Comparison of ENCODE assay signal across 12 cellular contexts in the genomic region with DNA sequence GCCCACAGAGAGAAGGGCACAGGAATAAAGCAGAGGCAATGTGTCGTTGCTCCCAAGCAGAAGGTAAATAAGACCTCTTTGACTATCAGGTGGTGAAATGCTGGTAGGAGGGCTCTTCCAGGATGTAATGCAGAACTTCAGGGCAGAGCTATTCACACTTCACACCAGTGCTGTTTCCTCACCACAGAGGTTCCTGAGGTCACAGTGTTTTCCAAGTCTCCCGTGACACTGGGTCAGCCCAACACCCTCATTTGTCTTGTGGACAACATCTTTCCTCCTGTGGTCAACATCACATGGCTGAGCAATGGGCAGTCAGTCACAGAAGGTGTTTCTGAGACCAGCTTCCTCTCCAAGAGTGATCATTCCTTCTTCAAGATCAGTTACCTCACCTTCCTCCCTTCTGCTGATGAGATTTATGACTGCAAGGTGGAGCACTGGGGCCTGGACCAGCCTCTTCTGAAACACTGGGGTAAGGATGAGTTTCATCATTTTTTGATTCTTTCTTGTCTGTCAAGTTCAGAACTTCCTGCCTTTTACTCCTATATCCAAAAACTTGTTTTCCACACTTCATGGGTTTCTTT. TPM values are rescaled to one million over a fixed set of nuclear protein-coding genes. Genes with fewer than 3 reads are reported as not detected.
DNase-seq lines count a peak whose midpoint lies in the region; ATAC-seq, FAIRE-seq and TF ChIP-seq lines count a peak whose summit lies in the region.
"Not testable (repeated sequence)": the region's sequence is repeated elsewhere in the genome, so short reads cannot be mapped to it uniquely, and the experiment has no call there.
"Had no signal": no experiment of that assay in that cellular context is flagged by ENCODE, and none has a peak within 500 bp of the region (broad histone marks: within the 10 kb centered on the region; RNA-seq: fewer than 3 reads in every experiment).

No MANE protein-coding gene starts in this region.

- not testable (repeated sequence) for H3K9me2 ChIP-seq in Karpas-422 (replicated peaks; ENCODE audit: insufficient read depth, low read length)

- H3K4me3 ChIP-seq in Karpas-422 (ENCODE audit: low read length); mucosa of descending colon: not testable (repeated sequence)

- not testable (repeated sequence) for DNase-seq in GM12891 (ENCODE audit: insufficient read length, low spot score); activated B cell treated with CpG ODN at 0.5 μM for 24 hours; central memory CD8-positive, alpha-beta T cell (ENCODE audit: low spot score in 2 of 2); mucosa of descending colon; stimulated activated naive B cell treated with anti-CD40 and anti-IgM and Interleukin-4, amounts not matched to agents 10 μg/mL and 1 μg/mL and 100 μg/mL, for 72 hours
- DNase-seq in Karpas-422 (peak; percentile 37), activated gamma-delta T cell treated with Interleukin-2 at 50 U/mL for 16 hours (peak; percentile 13)

- peaks cover 28% of the 10 kb centered on the region for H3K79me2 ChIP-seq in Karpas-422 (ENCODE audit: low read length)

- not testable (repeated sequence) for ATAC-seq in activated B cell treated with CpG ODN at 0.5 μM for 24 hours (ENCODE audit: low read depth); stimulated activated naive B cell treated with anti-CD40 and anti-IgM and Interleukin-4, amounts not matched to agents 10 μg/mL and 1 μg/mL and 100 μg/mL, for 72 hours (replicated peaks)
- peak; percentile 22 for ATAC-seq in central memory CD8-positive, alpha-beta T cell (replicated peaks; ENCODE audit: extremely low read depth, poor library complexity, severe bottlenecking)
- ATAC-seq in mucosa of descending colon: peak; percentile 23

- TF ChIP-seq POLR2A in GM12891 (IDR thresholded peaks at IDR 0.05; ENCODE audit: low read depth, low read length): peak; percentile 53; the same call in 1 of the 2 replicates

- peaks cover 64% of the 10 kb centered on the region for H3K4me1 Mint-ChIP-seq in activated B cell treated with CpG ODN at 0.5 μM for 24 hours
- peaks cover 58% of the 10 kb centered on the region for H3K4me1 Mint-ChIP-seq in central memory CD8-positive, alpha-beta T cell
- H3K4me1 Mint-ChIP-seq in stimulated activated naive B cell treated with anti-CD40 and anti-IgM and Interleukin-4, amounts not matched to agents 10 μg/mL and 1 μg/mL and 100 μg/mL, for 72 hours: peaks cover 53 to 70% of the 10 kb centered on the region in 2 donors

- not testable (repeated sequence) for H3K9me3 ChIP-seq in Karpas-422 (ENCODE audit: low read length); mucosa of descending colon

- POLR2A ChIA-PET in activated B cell treated with CpG ODN at 0.5 μM for 24 hours (lab: Charles Lee): interaction anchor here (0.7 to 15.2 kb wide), 6 partner anchors 14 to 202 kb away, joined by 3 to 360 read pairs (median 32); a partner anchor contains a TSS

- CTCF ChIA-PET in activated B cell treated with CpG ODN at 0.5 μM for 24 hours (lab: Charles Lee): not testable (repeated sequence)

- intact Hi-C loops in activated B cell treated with CpG ODN at 0.5 μM for 24 hours (cut with micrococcal nuclease); mucosa of descending colon (cut with DNase I, micrococcal nuclease): not testable (repeated sequence)

- not testable (repeated sequence) for H3K27ac ChIP-seq in Karpas-422 (ENCODE audit: low read length)

- not testable (repeated sequence) for H3K4me2 ChIP-seq in Karpas-422 (ENCODE audit: low read depth, low read length, poor library complexity, severe bottlenecking)

- peaks cover 76% of the 10 kb centered on the region for H3K36me3 Mint-ChIP-seq in activated B cell treated with CpG ODN at 0.5 μM for 24 hours (ENCODE audit: low read depth)
- peaks cover 31% of the 10 kb centered on the region for H3K36me3 Mint-ChIP-seq in central memory CD8-positive, alpha-beta T cell (ENCODE audit: insufficient read depth)
- H3K36me3 Mint-ChIP-seq in stimulated activated naive B cell treated with anti-CD40 and anti-IgM and Interleukin-4, amounts not matched to agents 10 μg/mL and 1 μg/mL and 100 μg/mL, for 72 hours: peaks cover 70 to 85% of the 10 kb centered on the region in 2 donors

- TF ChIP-seq CTCF in activated B cell treated with CpG ODN at 0.5 μM for 24 hours (IDR thresholded peaks at IDR 0.05); mucosa of descending colon (IDR thresholded peaks at IDR 0.05): not testable (repeated sequence)

- H3K4me3 Mint-ChIP-seq in activated B cell treated with CpG ODN at 0.5 μM for 24 hours: peak overlapping the region; percentile 100
- peak overlapping the region; percentile 40 for H3K4me3 Mint-ChIP-seq in central memory CD8-positive, alpha-beta T cell
- H3K4me3 Mint-ChIP-seq in stimulated activated naive B cell treated with anti-CD40 and anti-IgM and Interleukin-4, amounts not matched to agents 10 μg/mL and 1 μg/mL and 100 μg/mL, for 72 hours: peak overlapping the region; percentile 64 to 75

- peak; percentile 91 for FAIRE-seq in GM12891 (lab: Jason Lieb, UNC)

- peak overlapping the region; percentile 100 for H3K27ac Mint-ChIP-seq in activated B cell treated with CpG ODN at 0.5 μM for 24 hours
- H3K27ac Mint-ChIP-seq in central memory CD8-positive, alpha-beta T cell (ENCODE audit: low read depth): peak overlapping the region; percentile 79
- peak overlapping the region; percentile 95 for H3K27ac Mint-ChIP-seq in stimulated activated naive B cell treated with anti-CD40 and anti-IgM and Interleukin-4, amounts not matched to agents 10 μg/mL and 1 μg/mL and 100 μg/mL, for 72 hours

- H4K20me1 ChIP-seq in Karpas-422 (ENCODE audit: insufficient read depth, low read depth, low read length): not testable (repeated sequence)

- H3K9me3 Mint-ChIP-seq in activated B cell treated with CpG ODN at 0.5 μM for 24 hours; central memory CD8-positive, alpha-beta T cell; stimulated activated naive B cell treated with anti-CD40 and anti-IgM and Interleukin-4, amounts not matched to agents 10 μg/mL and 1 μg/mL and 100 μg/mL, for 72 hours: not testable (repeated sequence)

- not testable (repeated sequence) for H3K9ac ChIP-seq in Karpas-422 (ENCODE audit: low read length)

- not testable (repeated sequence) for H2AFZ ChIP-seq in Karpas-422 (ENCODE audit: low read length)

- peaks cover 23% of the 10 kb centered on the region for H3K36me3 ChIP-seq in Karpas-422 (ENCODE audit: insufficient read depth, low read length)
- H3K36me3 ChIP-seq in mucosa of descending colon (ENCODE audit: low read depth): not testable (repeated sequence)

- H3K27me3 ChIP-seq in Karpas-422 (ENCODE audit: low read length): not testable (repeated sequence)

- H3K27me3 Mint-ChIP-seq in activated B cell treated with CpG ODN at 0.5 μM for 24 hours; central memory CD8-positive, alpha-beta T cell; stimulated activated naive B cell treated with anti-CD40 and anti-IgM and Interleukin-4, amounts not matched to agents 10 μg/mL and 1 μg/mL and 100 μg/mL, for 72 hours: not testable (repeated sequence)

- H3K4me1 ChIP-seq in Karpas-422 (ENCODE audit: low read length): peaks cover 32% of the 10 kb centered on the region
- H3K4me1 ChIP-seq in mucosa of descending colon (ENCODE audit: low read depth): not testable (repeated sequence)

TF ChIP-seq in GM12891, 5 proteins besides CTCF, POLR2A, EP300 and RAD21:
- TF ChIP-seq POLR2AphosphoS5 (IDR thresholded peaks at IDR 0.05; ENCODE audit: low read depth, low read length): peak; percentile 57; the same call in 1 of the 2 replicates
- TF ChIP-seq POU2F2 (IDR thresholded peaks at IDR 0.05; ENCODE audit: low read depth, low read length): 0 out of 2 replicates have a peak, but pooled peaks have one; percentile 16

RNA-seq across cellular contexts. Expression of a gene that starts 4.7 kb away (rescaled TPM):
- polyA plus RNA-seq in GM12891 (2012; ENCODE audit: low read depth, missing spikeins): 1,375 TPM
- total RNA-seq in Karpas-422 (2014; rRNA removed; shearing (Covaris generic); ENCODE audit: low replicate concordance): 216 and 309 TPM in 2 replicates
- 628 and 664 TPM in 2 replicates for total RNA-seq in activated B cell treated with CpG ODN at 0.5 μM for 24 hours
- total RNA-seq in mucosa of descending colon: 10 to 100 TPM in 2 of 3 donors, 1 to 10 TPM in 1; 9.9 to 36.2 (median 24.1) TPM
- total RNA-seq: A673, HFFc6, HT1080, PC-3 had no signal
- polyA plus RNA-seq: SK-N-SH had no signal

RNA-seq across cellular contexts. Expression of a gene that starts 24.6 kb away (rescaled TPM):
- 616 TPM for polyA plus RNA-seq in GM12891 (2012; ENCODE audit: low read depth, missing spikeins)
- total RNA-seq in Karpas-422 (2014; rRNA removed; shearing (Covaris generic); ENCODE audit: low replicate concordance): 79.1 and 126 TPM in 2 replicates
- total RNA-seq in activated B cell treated with CpG ODN at 0.5 μM for 24 hours (262 and 310 TPM in 2 replicates), mucosa of descending colon (10 to 100 TPM in 2 of 3 donors, 1 to 10 TPM in 1; 4.7 to 18.6 (median 14.9) TPM)
- total RNA-seq: A673, HFFc6, HT1080, PC-3 had no signal
- polyA plus RNA-seq: SK-N-SH had no signal

RNA-seq across cellular contexts. Expression of a gene that starts 52.2 kb away (rescaled TPM):
- polyA plus RNA-seq in GM12891 (2012; ENCODE audit: low read depth, missing spikeins): 1,438 TPM
- 281 and 366 TPM in 2 replicates for total RNA-seq in Karpas-422 (2014; rRNA removed; shearing (Covaris generic); ENCODE audit: low replicate concordance)
- total RNA-seq in activated B cell treated with CpG ODN at 0.5 μM for 24 hours: 621 and 630 TPM in 2 replicates
- 100 to 1,000 TPM in 1 of 3 donors, 10 to 100 TPM in 2; 26.9 to 169 (median 89.6) TPM for total RNA-seq in mucosa of descending colon
- total RNA-seq: A673, HFFc6, HT1080, PC-3 had no signal
- polyA plus RNA-seq: SK-N-SH had no signal

Comparison
In these comparisons a context has a peak if more than half of its experiments do, and no peak if none do; other contexts are left out.
1. H3K4me3 Mint-ChIP-seq: peak in every context shown above with its lines; median percentile 100 in activated B cell treated with CpG ODN at 0.5 μM for 24 hours; 70 in stimulated activated naive B cell treated with anti-CD40 and anti-IgM and Interleukin-4, amounts not matched to agents 10 μg/mL and 1 μg/mL and 100 μg/mL, for 72 hours; 40 in central memory CD8-positive, alpha-beta T cell.